Comparison of ENCODE assay signal across 28 cellular contexts in genomic region chr4:32172761-32173160, GRCh38.
A peak's percentile ranks its signal among the peaks of the same experiment; 100 is the strongest.
DNase-seq lines count a peak whose midpoint lies in the region; ATAC-seq, FAIRE-seq and TF ChIP-seq lines count a peak whose summit lies in the region.
"Had no signal": no experiment of that assay in that cellular context is flagged by ENCODE, and none has a peak within 500 bp of the region (broad histone marks: within the 10 kb centered on the region; RNA-seq: fewer than 3 reads in every experiment).

No MANE protein-coding gene starts in this region.

- no peaks in the 10 kb centered on the region for H3K9me1 ChIP-seq in endothelial cell of umbilical vein (replicated peaks; ENCODE audit: control insufficient read depth, extremely low read depth, insufficient read depth, low read length)

- H2AFZ ChIP-seq in PC-9 (no peak overlapping the region), endothelial cell of umbilical vein (ENCODE audit: low read depth, low read length) (no peak overlapping the region), hepatocyte (no peak overlapping the region)
- H2AFZ ChIP-seq: neural progenitor cell had no signal

- intact Hi-C loops in PC-9 (cut with micrococcal nuclease; ENCODE audit: unreplicated experiment) (no loop called here), endothelial cell of umbilical vein (cut with micrococcal nuclease) (no loop called here)

- no peaks in the 10 kb centered on the region for H3K9me3 ChIP-seq in PC-9 (ENCODE audit: insufficient read depth, low read depth)
- H3K9me3 ChIP-seq in endothelial cell of umbilical vein (replicated peaks; ENCODE audit: control insufficient read depth, insufficient read depth, low read length) = no peaks in the 10 kb centered on the region
- no peaks in the 10 kb centered on the region for H3K9me3 ChIP-seq in hepatocyte (ENCODE audit: low read depth)
- H3K9me3 ChIP-seq: mucosa of descending colon, psoas muscle, uterus had no signal

- no peaks in the 10 kb centered on the region for H4K20me1 ChIP-seq in PC-9 (ENCODE audit: insufficient read depth)
- H4K20me1 ChIP-seq in endothelial cell of umbilical vein (replicated peaks; ENCODE audit: control insufficient read depth, extremely low read depth, insufficient read depth, low read length) = no peaks in the 10 kb centered on the region
- no peaks in the 10 kb centered on the region for H4K20me1 ChIP-seq in hepatocyte (ENCODE audit: insufficient read depth, poor library complexity, severe bottlenecking)

- CTCF ChIA-PET in PC-9 (lab: Charles Lee) (no interaction called here), endothelial cell of umbilical vein (lab: Charles Lee) (no interaction called here)

- TF ChIP-seq CTCF in AG10803 (conservative IDR thresholded peaks at IDR 0.05; ENCODE audit: low read length) (no peak), PC-9 (conservative IDR thresholded peaks at IDR 0.05) (no peak), endothelial cell of umbilical vein (IDR thresholded peaks at IDR 0.05; ENCODE audit: extremely low read depth in 1 of 2, insufficient read depth in 1 of 2, low read depth in 1 of 2, low read length in 2 of 2) (no peak), hepatocyte (IDR thresholded peaks at IDR 0.05; ENCODE audit: poor library complexity) (no peak)

- POLR2A ChIA-PET in PC-9 (lab: Charles Lee; ENCODE audit: unreplicated experiment) = no interaction called here
- POLR2A ChIA-PET in endothelial cell of umbilical vein (lab: Charles Lee) = no interaction called here

- 100% methylated on average over 1 of the region's 1 CpG for WGBS in hepatocyte (ENCODE audit: low lambda C conversion rate, missing lambda C conversion rate)

- no peaks in the 10 kb centered on the region for H3K9me2 ChIP-seq in PC-9 (ENCODE audit: insufficient read depth)
- H3K9me2 ChIP-seq in hepatocyte (replicated peaks; ENCODE audit: insufficient read depth) = no peaks in the 10 kb centered on the region

- H3F3A ChIP-seq in PC-9 (ENCODE audit: insufficient read depth, low read depth) = no peaks in the 10 kb centered on the region

- BruUV-seq in PC-9 (replicated peaks; lab: Mats Ljungman, UMichigan) (no TSS peak), endothelial cell of umbilical vein (replicated peaks; lab: Mats Ljungman, UMichigan) (no TSS peak)

- no peak for FAIRE-seq in endothelial cell of umbilical vein (lab: Jason Lieb, UNC)
- FAIRE-seq: colon, K562 had no signal

- H3K4me1 ChIP-seq in PC-9 (replicated peaks; ENCODE audit: insufficient read depth) = 0 out of 2 replicates have a peak, but pooled peaks cover 5% of the 10 kb centered on the region
- peaks cover 5% of the 10 kb centered on the region for H3K4me1 ChIP-seq in endothelial cell of umbilical vein (ENCODE audit: control insufficient read depth, extremely low read depth, insufficient read depth, low read length)
- no peaks in the 10 kb centered on the region for H3K4me1 ChIP-seq in hepatocyte (ENCODE audit: insufficient read depth)
- H3K4me1 ChIP-seq: neural progenitor cell, psoas muscle, uterus had no signal

- H3K4me3 ChIP-seq in AG10803 (ENCODE audit: low read length) (no peak overlapping the region), PC-9 (no peak overlapping the region), endothelial cell of umbilical vein (replicated peaks in 1 of 3; ENCODE audit: insufficient read depth in 1 of 3, low read depth in 1 of 3, low read length in 3 of 3) (no peak overlapping the region), hepatocyte (no peak overlapping the region)
- H3K4me3 ChIP-seq: K562, mucosa of descending colon, neural progenitor cell, psoas muscle, uterus had no signal

- H3K9ac ChIP-seq in endothelial cell of umbilical vein (replicated peaks; ENCODE audit: extremely low read depth, insufficient read depth, low read length) = no peak overlapping the region
- H3K9ac ChIP-seq: neural progenitor cell had no signal

- no peaks in the 10 kb centered on the region for H3K27me3 ChIP-seq in PC-9 (ENCODE audit: insufficient read depth, low read depth)
- no peaks in the 10 kb centered on the region for H3K27me3 ChIP-seq in endothelial cell of umbilical vein (ENCODE audit: control insufficient read depth in 2 of 2, insufficient read depth in 2 of 2, low read length in 2 of 2)
- H3K27me3 ChIP-seq in hepatocyte = no peaks in the 10 kb centered on the region
- H3K27me3 ChIP-seq: neural progenitor cell, uterus had no signal

- ATAC-seq in HG02885 (IDR thresholded peaks at IDR 0.05; ENCODE audit: poor library complexity, unreplicated experiment) = no peak
- ATAC-seq in HG03520 (IDR thresholded peaks at IDR 0.05; ENCODE audit: unreplicated experiment) = no peak
- ATAC-seq in GM21786 (IDR thresholded peaks at IDR 0.05; ENCODE audit: unreplicated experiment) = no peak
- ATAC-seq: K562, left ventricle myocardium superior, mucosa of descending colon, psoas muscle had no signal

- no peak for TF ChIP-seq POLR2A in endothelial cell of umbilical vein (IDR thresholded peaks at IDR 0.05; ENCODE audit: low read depth, low read length)

- DNase-seq in AG10803 (ENCODE audit: low read depth) = peak; percentile 13
- DNase-seq in PC-9 = peak in 1 of 2 experiments; percentile 74
- peak; percentile 41 for DNase-seq in endothelial cell of umbilical vein (ENCODE audit: low read depth, low spot score)
- peak; percentile 82 for DNase-seq in kidney glomerular epithelial cell (lab: John Stamatoyannopoulos, UW)
- no peak for DNase-seq in hepatocyte (ENCODE audit: low spot score)
- DNase-seq: activated CD4-positive, alpha-beta T cell treated with anti-CD3 and anti-CD28 coated beads, Interleukin-2, amount 50 U/mL, for 4 hours; anterior cingulate cortex; CD4-positive, CD25-positive, alpha-beta regulatory T cell; DMS153; endodermal cell; left ventricle myocardium superior; mucosa of descending colon; NCI-H1048; NCI-H2107; NCI-H524; psoas muscle; Right ventricle myocardium superior; stimulated activated CD4-positive, alpha-beta T cell treated with anti-CD3 and anti-CD28 coated beads, Interleukin-12 subunit alpha, Interleukin-12 subunit beta, amount 100 ng/mL, for 4 hours; stimulated activated CD8-positive, alpha-beta memory T cell treated with anti-CD3 and anti-CD28 coated beads, Interleukin-4, amount 100 ng/mL, for 48 hours; T-helper 1 cell; uterus had no signal

- no peak overlapping the region for H3K4me2 ChIP-seq in PC-9
- H3K4me2 ChIP-seq in endothelial cell of umbilical vein (ENCODE audit: insufficient read depth, low read length) = no peak overlapping the region
- H3K4me2 ChIP-seq in hepatocyte = no peak overlapping the region
- H3K4me2 ChIP-seq: neural progenitor cell had no signal

- H3K27ac ChIP-seq in PC-9 = peak overlapping the region; percentile 59
- H3K27ac ChIP-seq in endothelial cell of umbilical vein (ENCODE audit: insufficient read depth, low read depth, low read length) = no peak overlapping the region
- H3K27ac ChIP-seq in hepatocyte = no peak overlapping the region
- H3K27ac ChIP-seq: neural progenitor cell, psoas muscle, uterus, VCaP had no signal

- H3K79me2 ChIP-seq in PC-9 (ENCODE audit: low read depth) = no peaks in the 10 kb centered on the region
- H3K79me2 ChIP-seq in endothelial cell of umbilical vein (ENCODE audit: control insufficient read depth, insufficient read depth, low read length) = no peaks in the 10 kb centered on the region
- no peaks in the 10 kb centered on the region for H3K79me2 ChIP-seq in hepatocyte

- no peaks in the 10 kb centered on the region for H3K36me3 ChIP-seq in PC-9 (ENCODE audit: low read depth)
- no peaks in the 10 kb centered on the region for H3K36me3 ChIP-seq in endothelial cell of umbilical vein (ENCODE audit: control insufficient read depth in 2 of 2, extremely low read depth in 1 of 2, insufficient read depth in 2 of 2, low read length in 2 of 2)
- no peaks in the 10 kb centered on the region for H3K36me3 ChIP-seq in hepatocyte (replicated peaks; ENCODE audit: insufficient read depth, low read depth)
- H3K36me3 ChIP-seq: neural progenitor cell, uterus had no signal

- dilution Hi-C loops in endothelial cell of umbilical vein (cut with MboI; ENCODE audit: extremely low pct_ligation_motif_present, low sequenced_read_pairs) = no loop called here

TF ChIP-seq in endothelial cell of umbilical vein, 7 proteins besides CTCF, POLR2A, EP300 and RAD21:
- peak; percentile 21 for TF ChIP-seq FOS (IDR thresholded peaks at IDR 0.05; ENCODE audit: borderline replicate concordance, insufficient read depth, low read length)
- TF ChIP-seq MAX (IDR thresholded peaks at IDR 0.05; ENCODE audit: insufficient read depth, insufficient read length) = no peak
